ENCODE assay signal across 10 cellular contexts in genomic region chr1:29245876-29246275, GRCh38. TPM values are rescaled to one million over a fixed set of nuclear protein-coding genes. Genes with fewer than 3 reads are reported as not detected.
DNase-seq lines count a peak whose midpoint lies in the region; ATAC-seq and TF ChIP-seq lines count a peak whose summit lies in the region.
"Had no signal": no experiment of that assay in that cellular context is flagged by ENCODE, and none has a peak within 500 bp of the region (broad histone marks: within the 10 kb centered on the region; RNA-seq: fewer than 3 reads in every experiment).

No MANE protein-coding gene starts in this region.

- ATAC-seq in activated T-helper 17 cell treated with anti-CD3 and anti-CD28 coated beads, Interleukin-2, amount 50 U/mL, for 72 hours (replicated peaks), result no peak
- ATAC-seq in GM18870 (IDR thresholded peaks at IDR 0.05; ENCODE audit: unreplicated experiment) (no peak), HG03571 (IDR thresholded peaks at IDR 0.05; ENCODE audit: unreplicated experiment) (no peak)

- DNase-seq in DMS153 (lab: John Stamatoyannopoulos, UW) (peak; percentile 45), KBM-7 (peak; percentile 9), MCF 10A (ENCODE audit: unreplicated experiment) (peak; percentile 59), mesenteric fat pad (ENCODE audit: low spot score) (peak; percentile 41), NCI-H2107 treated with DMSO at 0.1 percent for 48 hours (lab: John Stamatoyannopoulos, UW; ENCODE audit: unreplicated experiment) (no peak)

- TF ChIP-seq CTCF in MCF 10A (IDR thresholded peaks at IDR 0.05; ENCODE audit: unreplicated experiment), result peak; percentile 39

- H3K9me3 Mint-ChIP-seq in MCF 10A (ENCODE audit: unreplicated experiment), result no peaks in the 10 kb centered on the region
- H3K9me3 Mint-ChIP-seq in activated T-helper 17 cell treated with anti-CD3 and anti-CD28 coated beads, Interleukin-2, amount 50 U/mL, for 72 hours, result no peaks in the 10 kb centered on the region
- H3K9me3 Mint-ChIP-seq: IgD-negative memory B cell; stimulated activated naive CD8-positive, alpha-beta T cell treated with anti-CD3 and anti-CD28 coated beads, Interleukin-15, Interleukin-2, amounts not matched to agents 100 ng/mL and 50 ng/mL, for 24 hours had no signal

- H3K36me3 Mint-ChIP-seq in MCF 10A (ENCODE audit: insufficient read depth, unreplicated experiment), result no peaks in the 10 kb centered on the region
- H3K36me3 Mint-ChIP-seq in activated T-helper 17 cell treated with anti-CD3 and anti-CD28 coated beads, Interleukin-2, amount 50 U/mL, for 72 hours (ENCODE audit: low read depth), result no peaks in the 10 kb centered on the region
- H3K36me3 Mint-ChIP-seq: IgD-negative memory B cell had no signal

- no TSS peak for BruUV-seq in MCF 10A (replicated peaks; lab: Mats Ljungman, UMichigan)

- no peak overlapping the region for H3K4me3 Mint-ChIP-seq in MCF 10A (ENCODE audit: unreplicated experiment)
- H3K4me3 Mint-ChIP-seq in activated T-helper 17 cell treated with anti-CD3 and anti-CD28 coated beads, Interleukin-2, amount 50 U/mL, for 72 hours, result no peak overlapping the region
- H3K4me3 Mint-ChIP-seq: IgD-negative memory B cell; stimulated activated naive CD8-positive, alpha-beta T cell treated with anti-CD3 and anti-CD28 coated beads, Interleukin-15, Interleukin-2, amounts not matched to agents 100 ng/mL and 50 ng/mL, for 24 hours had no signal

- POLR2A ChIA-PET in MCF 10A (lab: Yijun Ruan, JAX), result interaction anchor here (0.7 to 1.3 kb wide), 2 partner anchors 25 to 96 kb away, joined by 3 to 5 read pairs; no protein-coding TSS in a partner anchor

- intact Hi-C loops in MCF 10A (cut with micrococcal nuclease), result loop anchor here (2.0 kb wide), 1 partner anchor 207 kb away; no protein-coding TSS in a partner anchor

- no peaks in the 10 kb centered on the region for H3K27me3 Mint-ChIP-seq in MCF 10A (ENCODE audit: insufficient read depth, unreplicated experiment)
- peaks cover 19% of the 10 kb centered on the region for H3K27me3 Mint-ChIP-seq in activated T-helper 17 cell treated with anti-CD3 and anti-CD28 coated beads, Interleukin-2, amount 50 U/mL, for 72 hours

- no peak overlapping the region for H3K27ac Mint-ChIP-seq in MCF 10A (ENCODE audit: low read depth, unreplicated experiment)
- no peak overlapping the region for H3K27ac Mint-ChIP-seq in activated T-helper 17 cell treated with anti-CD3 and anti-CD28 coated beads, Interleukin-2, amount 50 U/mL, for 72 hours
- H3K27ac Mint-ChIP-seq: IgD-negative memory B cell; stimulated activated naive CD8-positive, alpha-beta T cell treated with anti-CD3 and anti-CD28 coated beads, Interleukin-15, Interleukin-2, amounts not matched to agents 100 ng/mL and 50 ng/mL, for 24 hours had no signal

- CTCF ChIA-PET in MCF 10A (lab: Yijun Ruan, JAX), result interaction anchor here (0.5 to 1.8 kb wide), 11 partner anchors 9 to 1082 kb away, joined by 3 to 6 read pairs (median 3); partner anchors contain the start of gene PTPRU

- H3K4me1 Mint-ChIP-seq in MCF 10A (ENCODE audit: insufficient read depth, unreplicated experiment), result peaks cover 29% of the 10 kb centered on the region
- no peaks in the 10 kb centered on the region for H3K4me1 Mint-ChIP-seq in activated T-helper 17 cell treated with anti-CD3 and anti-CD28 coated beads, Interleukin-2, amount 50 U/mL, for 72 hours
- H3K4me1 Mint-ChIP-seq: IgD-negative memory B cell had no signal

- in situ Hi-C loops in KBM-7 (cut with MboI; ENCODE audit: low pct_unique_long_range_greater_than_20kb, low sequenced_read_pairs), result loop anchor here (25.0 kb wide), 2 partner anchors 866 to 1466 kb away; partner anchors contain the start of gene MATN1

RNA-seq across cellular contexts. Expression of gene PTPRU, which starts 9.6 kb away (rescaled TPM):
- total RNA-seq in MCF 10A (2022) (24.1 and 26.8 TPM in 2 replicates), mesenteric fat pad (17.2 TPM)
- 1 to 10 TPM in 1 of 2 donors, under 1 TPM in 1; 0.99 to 2.1 TPM for total RNA-seq in activated T-helper 17 cell treated with anti-CD3 and anti-CD28 coated beads, Interleukin-2, amount 50 U/mL, for 72 hours

RNA-seq across cellular contexts. Expression of gene MECR, which starts 15.1 kb away (rescaled TPM):
- total RNA-seq in MCF 10A (2022) (46.2 and 59.1 TPM in 2 replicates), mesenteric fat pad (57.4 TPM)
- total RNA-seq in activated T-helper 17 cell treated with anti-CD3 and anti-CD28 coated beads, Interleukin-2, amount 50 U/mL, for 72 hours, result 10 to 100 TPM; 21.0 to 38.3 TPM
